18 cellular contexts compared by ENCODE assay signal in genomic region chr10:119488675-119489074, GRCh38. TPM values are rescaled to one million over a fixed set of nuclear protein-coding genes. Genes with fewer than 3 reads are reported as not detected.
A peak's percentile ranks its signal among the peaks of the same experiment; 100 is the strongest.
DNase-seq lines count a peak whose midpoint lies in the region; ATAC-seq and TF ChIP-seq lines count a peak whose summit lies in the region.
"Had no signal": no experiment of that assay in that cellular context is flagged by ENCODE, and none has a peak within 500 bp of the region (broad histone marks: within the 10 kb centered on the region; RNA-seq: fewer than 3 reads in every experiment).

No MANE protein-coding gene starts in this region.

- no peak overlapping the region for H3K4me3 ChIP-seq in OCI-LY7 (ENCODE audit: low read depth, low read length, poor library complexity, severe bottlenecking)
- H3K4me3 ChIP-seq in BE2C (ENCODE audit: low read depth, low read length): no peak overlapping the region
- H3K4me3 ChIP-seq: body of pancreas had no signal

- peaks cover 54% of the 10 kb centered on the region for H3K4me1 Mint-ChIP-seq in stimulated activated naive CD8-positive, alpha-beta T cell treated with anti-CD3 and anti-CD28 coated beads, Interleukin-15, amount 100 ng/mL, for 72 hours
- peaks cover 25% of the 10 kb centered on the region for H3K4me1 Mint-ChIP-seq in central memory CD8-positive, alpha-beta T cell
- H3K4me1 Mint-ChIP-seq: WTC11 had no signal

- intact Hi-C loops in OCI-LY7 (cut with micrococcal nuclease; ENCODE audit: unreplicated experiment): loop anchor here (1.0 to 2.0 kb wide), 5 partner anchors 46 to 289 kb away; no protein-coding TSS in a partner anchor

- no peak for ATAC-seq in stimulated activated naive CD8-positive, alpha-beta T cell treated with anti-CD3 and anti-CD28 coated beads, Interleukin-15, amount 100 ng/mL, for 72 hours
- no peak for ATAC-seq in stimulated activated naive CD8-positive, alpha-beta T cell treated with anti-CD3 and anti-CD28 coated beads, Interleukin-15, Interleukin-2, amounts not matched to agents 100 U/mL and 50 U/mL, for 24 hours
- ATAC-seq in central memory CD8-positive, alpha-beta T cell (replicated peaks; ENCODE audit: extremely low read depth, poor library complexity, severe bottlenecking): no peak
- ATAC-seq: body of pancreas, gastrocnemius medialis had no signal

- peak overlapping the region; percentile 34 to 65 for H3K27ac Mint-ChIP-seq in stimulated activated naive CD8-positive, alpha-beta T cell treated with anti-CD3 and anti-CD28 coated beads, Interleukin-15, amount 100 ng/mL, for 72 hours
- peak overlapping the region; percentile 80 for H3K27ac Mint-ChIP-seq in central memory CD8-positive, alpha-beta T cell (ENCODE audit: low read depth)
- H3K27ac Mint-ChIP-seq: neural progenitor cell, progenitor cell of endocrine pancreas, WTC11 had no signal

- H3K36me3 Mint-ChIP-seq in central memory CD8-positive, alpha-beta T cell (ENCODE audit: insufficient read depth): no peaks in the 10 kb centered on the region
- H3K36me3 Mint-ChIP-seq: neural progenitor cell, WTC11 had no signal

- peak overlapping the region; percentile 77; the same call in 1 of the 2 replicates for H2AFZ ChIP-seq in OCI-LY7 (ENCODE audit: low read length)

- CTCF ChIA-PET in OCI-LY7 (lab: Charles Lee; ENCODE audit: unreplicated experiment): interaction anchor here (0.6 kb wide), 2 partner anchors 10 to 184 kb away, joined by 3 read pairs; no protein-coding TSS in a partner anchor

- no peaks in the 10 kb centered on the region for H3K27me3 Mint-ChIP-seq in stimulated activated naive CD8-positive, alpha-beta T cell treated with anti-CD3 and anti-CD28 coated beads, Interleukin-15, amount 100 ng/mL, for 72 hours
- no peaks in the 10 kb centered on the region for H3K27me3 Mint-ChIP-seq in central memory CD8-positive, alpha-beta T cell

- H3K9me3 ChIP-seq in OCI-LY7 (ENCODE audit: low read length) (no peaks in the 10 kb centered on the region), BE2C (no peaks in the 10 kb centered on the region)
- H3K9me3 ChIP-seq: body of pancreas, esophagus muscularis mucosa, gastrocnemius medialis, thoracic aorta had no signal

- H3K36me3 ChIP-seq in OCI-LY7 (ENCODE audit: insufficient read depth, low read length) (no peaks in the 10 kb centered on the region), BE2C (no peaks in the 10 kb centered on the region)
- H3K36me3 ChIP-seq: esophagus muscularis mucosa, gastrocnemius medialis, neural progenitor cell, thoracic aorta had no signal

- H3K4me2 ChIP-seq in OCI-LY7 (ENCODE audit: low read length): no peak overlapping the region

- TF ChIP-seq CTCF in OCI-LY7 (conservative IDR thresholded peaks at IDR 0.05; ENCODE audit: low read length) (no peak), BE2C (IDR thresholded peaks at IDR 0.05; ENCODE audit: low read depth, low read length) (no peak)

- H3K9me2 ChIP-seq in OCI-LY7 (ENCODE audit: insufficient read depth, low read length): no peaks in the 10 kb centered on the region

- DNase-seq in stimulated activated naive CD8-positive, alpha-beta T cell treated with anti-CD3 and anti-CD28 coated beads, Interleukin-15, amount 100 ng/mL, for 72 hours: no peak
- no peak for DNase-seq in stimulated activated naive CD8-positive, alpha-beta T cell treated with anti-CD3 and anti-CD28 coated beads, Interleukin-15, Interleukin-2, amounts not matched to agents 100 U/mL and 50 U/mL, for 24 hours
- no peak for DNase-seq in OCI-LY7 (ENCODE audit: low spot score)
- DNase-seq in central memory CD8-positive, alpha-beta T cell (ENCODE audit: low spot score in 2 of 2): no peak
- DNase-seq in BE2C: no peak
- no peak for DNase-seq in NCI-H510A (lab: John Stamatoyannopoulos, UW)
- DNase-seq in DMS53 (lab: John Stamatoyannopoulos, UW): no peak
- DNase-seq: body of pancreas; effector memory CD4-positive, alpha-beta T cell; gastrocnemius medialis; hypothalamus; NCI-H2171; NCI-H524 treated with DMSO at 0.1 percent for 48 hours had no signal

- no peaks in the 10 kb centered on the region for H4K20me1 ChIP-seq in OCI-LY7 (ENCODE audit: insufficient read depth, low read length)

- H3K79me2 ChIP-seq in OCI-LY7 (ENCODE audit: insufficient read depth, low read depth, low read length): no peaks in the 10 kb centered on the region

- no peak overlapping the region for H3K27ac ChIP-seq in OCI-LY7 (ENCODE audit: low read depth, low read length, poor library complexity, severe bottlenecking)
- H3K27ac ChIP-seq: body of pancreas, gastrocnemius medialis, neural progenitor cell, thoracic aorta had no signal

- H3K9me3 Mint-ChIP-seq in stimulated activated naive CD8-positive, alpha-beta T cell treated with anti-CD3 and anti-CD28 coated beads, Interleukin-15, amount 100 ng/mL, for 72 hours: no peaks in the 10 kb centered on the region
- no peaks in the 10 kb centered on the region for H3K9me3 Mint-ChIP-seq in central memory CD8-positive, alpha-beta T cell
- H3K9me3 Mint-ChIP-seq: neural progenitor cell, WTC11 had no signal

- peak overlapping the region in 1 of 2 donors; percentile 21 for H3K4me3 Mint-ChIP-seq in stimulated activated naive CD8-positive, alpha-beta T cell treated with anti-CD3 and anti-CD28 coated beads, Interleukin-15, amount 100 ng/mL, for 72 hours
- peak overlapping the region; percentile 32 for H3K4me3 Mint-ChIP-seq in central memory CD8-positive, alpha-beta T cell
- H3K4me3 Mint-ChIP-seq: neural progenitor cell, WTC11 had no signal

- H3K27me3 ChIP-seq in BE2C: no peaks in the 10 kb centered on the region
- H3K27me3 ChIP-seq: body of pancreas, esophagus muscularis mucosa, gastrocnemius medialis, neural progenitor cell had no signal

- POLR2A ChIA-PET in OCI-LY7 (lab: Charles Lee): interaction anchor here (0.6 to 2.9 kb wide), 14 partner anchors 8 to 763 kb away, joined by 3 to 31 read pairs (median 4); partner anchors contain the start of genes GRK5 and RGS10

- no TSS peak for BruUV-seq in OCI-LY7 (replicated peaks; lab: Mats Ljungman, UMichigan)

- H3K4me1 ChIP-seq in OCI-LY7 (ENCODE audit: insufficient read depth, low read length, poor library complexity, severe bottlenecking): peaks cover 10% of the 10 kb centered on the region
- no peaks in the 10 kb centered on the region for H3K4me1 ChIP-seq in BE2C
- H3K4me1 ChIP-seq: neural progenitor cell had no signal

RNA-seq across cellular contexts. Expression of gene RGS10, which starts 53.8 kb away (rescaled TPM):
- total RNA-seq in OCI-LY7 (2014; rRNA removed; shearing (Covaris generic)): 16.9 and 22.5 TPM in 2 replicates
- 45.2 and 48.8 TPM in 2 replicates for total RNA-seq in OCI-LY7 (2022)
- polyA plus RNA-seq in BE2C (2012; ENCODE audit: insufficient read depth, insufficient read length, low read depth): 6.8 TPM
